ENCODE assay signal across 8 cellular contexts in genomic region chr12:24596768-24597388, GRCh38.
A peak's percentile ranks its signal among the peaks of the same experiment; 100 is the strongest.
DNase-seq lines count a peak whose midpoint lies in the region; ATAC-seq and TF ChIP-seq lines count a peak whose summit lies in the region.

No MANE protein-coding gene starts in this region.

- no peaks in the 10 kb centered on the region for H3K9me3 ChIP-seq in RWPE2 (ENCODE audit: severe bottlenecking)
- no peaks in the 10 kb centered on the region for H3K9me3 ChIP-seq in testis
- no peaks in the 10 kb centered on the region for H3K9me3 ChIP-seq in CD4-positive, alpha-beta T cell (ENCODE audit: control insufficient read depth, low read length)

- H3K4me1 ChIP-seq in RWPE2 (ENCODE audit: insufficient read depth, poor library complexity, severe bottlenecking), result peaks cover 5% of the 10 kb centered on the region
- H3K4me1 ChIP-seq in foreskin keratinocyte, result peaks cover 12% of the 10 kb centered on the region
- no peaks in the 10 kb centered on the region for H3K4me1 ChIP-seq in testis

- ATAC-seq in RWPE2 (ENCODE audit: low read depth) (no peak), foreskin keratinocyte (peak; percentile 47), HG03342 (IDR thresholded peaks at IDR 0.05; ENCODE audit: unreplicated experiment) (no peak), GM18909 (IDR thresholded peaks at IDR 0.05; ENCODE audit: poor library complexity, unreplicated experiment) (no peak)
- no peak for ATAC-seq in CD4-positive, alpha-beta T cell (ENCODE audit: poor library complexity)

- H3K4me3 ChIP-seq in LNCaP clone FGC (ENCODE audit: low read depth, low read length) (no peak overlapping the region), RWPE2 (ENCODE audit: severe bottlenecking) (no peak overlapping the region), testis (no peak overlapping the region)

- H3K36me3 ChIP-seq in RWPE2 (ENCODE audit: low read depth), result no peaks in the 10 kb centered on the region
- H3K36me3 ChIP-seq in testis (ENCODE audit: low read depth, missing control alignments), result no peaks in the 10 kb centered on the region

- CTCF ChIA-PET in CD4-positive, alpha-beta T cell (lab: Charles Lee), result no interaction called here

- no peak overlapping the region for H3K4me3 Mint-ChIP-seq in CD4-positive, alpha-beta T cell

- intact Hi-C loops in testis (cut with DNase I; ENCODE audit: low total_unique reads), result no loop called here
- intact Hi-C loops in CD4-positive, alpha-beta T cell (cut with DNase I, micrococcal nuclease), result no loop called here

- whole genome bisulfite sequencing in testis, 2 donors, result 67 to 68% methylated on average over 2 of the region's 2 CpGs

- no peak for TF ChIP-seq POLR2A in testis (IDR thresholded peaks at IDR 0.05)

- DNase-seq in DMS53 (lab: John Stamatoyannopoulos, UW), result peak; percentile 97
- peak; percentile 3 for DNase-seq in LNCaP clone FGC (ENCODE audit: low read depth)
- no peak for DNase-seq in RWPE2 (ENCODE audit: low spot score)
- peak in 1 of 2 donors; percentile 32 for DNase-seq in foreskin keratinocyte
- no peak for DNase-seq in testis
- DNase-seq in CD4-positive, alpha-beta T cell, result no peak

- H3K27me3 ChIP-seq in RWPE2 (ENCODE audit: insufficient read depth, poor library complexity, severe bottlenecking) (no peaks in the 10 kb centered on the region), foreskin keratinocyte (no peaks in the 10 kb centered on the region), testis (no peaks in the 10 kb centered on the region)
- no peaks in the 10 kb centered on the region for H3K27me3 ChIP-seq in CD4-positive, alpha-beta T cell (ENCODE audit: control insufficient read depth, insufficient read depth, low read length)

- H3K27ac ChIP-seq in RWPE2 (ENCODE audit: poor library complexity, severe bottlenecking) (no peak overlapping the region), foreskin keratinocyte (no peak overlapping the region), testis (no peak overlapping the region)
- H3K27ac ChIP-seq in CD4-positive, alpha-beta T cell (ENCODE audit: low read depth, low read length), result no peak overlapping the region

- H3K36me3 Mint-ChIP-seq in CD4-positive, alpha-beta T cell (ENCODE audit: low read depth), result no peaks in the 10 kb centered on the region

- POLR2A ChIA-PET in CD4-positive, alpha-beta T cell (lab: Charles Lee), result no interaction called here

- no peaks in the 10 kb centered on the region for H3K4me1 Mint-ChIP-seq in CD4-positive, alpha-beta T cell (ENCODE audit: low read depth)

- H3K27me3 Mint-ChIP-seq in CD4-positive, alpha-beta T cell, result no peaks in the 10 kb centered on the region

- TF ChIP-seq CTCF in LNCaP clone FGC (IDR thresholded peaks at IDR 0.05; ENCODE audit: control insufficient read depth, extremely low read depth, insufficient read depth), result peak; percentile 60
- TF ChIP-seq CTCF in RWPE2 (IDR thresholded peaks at IDR 0.05; ENCODE audit: poor library complexity, severe bottlenecking), result peak; percentile 58
- peak; percentile 78 for TF ChIP-seq CTCF in foreskin keratinocyte (conservative IDR thresholded peaks at IDR 0.05)
- TF ChIP-seq CTCF in testis (IDR thresholded peaks at IDR 0.05), result peak in 2 of 3 experiments; percentile 48 to 65
- TF ChIP-seq CTCF in CD4-positive, alpha-beta T cell (IDR thresholded peaks at IDR 0.05), result no peak

- H3K27ac Mint-ChIP-seq in CD4-positive, alpha-beta T cell, result no peak overlapping the region

- no peaks in the 10 kb centered on the region for H3K9me3 Mint-ChIP-seq in CD4-positive, alpha-beta T cell

Comparison
In these comparisons a context has a peak if more than half of its experiments do, and no peak if none do; other contexts are left out.
1. DNase-seq: peak in DMS53 (single experiment) and LNCaP clone FGC (single experiment); none in RWPE2 (single experiment), testis (single experiment) and CD4-positive, alpha-beta T cell (0 of 10).